In genomic region chr3:85074003-85074402, GRCh38 we compare ENCODE assay signal across 20 cellular contexts.
DNase-seq lines count a peak whose midpoint lies in the region; ATAC-seq, FAIRE-seq and TF ChIP-seq lines count a peak whose summit lies in the region.
"Had no signal": no experiment of that assay in that cellular context is flagged by ENCODE, and none has a peak within 500 bp of the region (broad histone marks: within the 10 kb centered on the region; RNA-seq: fewer than 3 reads in every experiment).

No MANE protein-coding gene starts in this region.

- POLR2A ChIA-PET in H1 (lab: Charles Lee; ENCODE audit: partially characterized antibody): no interaction called here

- no peak overlapping the region for H3K18ac ChIP-seq in H1 (ENCODE audit: extremely low read depth, low read length)
- no peak overlapping the region for H3K18ac ChIP-seq in neuronal stem cell (ENCODE audit: low read length)

- no peak overlapping the region for H2BK5ac ChIP-seq in H1 (ENCODE audit: low read depth, low read length)
- H2BK5ac ChIP-seq in neuronal stem cell (ENCODE audit: low read length): no peak overlapping the region

- H2BK15ac ChIP-seq in H1 (ENCODE audit: low read length) (no peak overlapping the region), neuronal stem cell (ENCODE audit: low read length) (no peak overlapping the region)

- no peak overlapping the region for H2AFZ ChIP-seq in H1 (ENCODE audit: low read length)
- H2AFZ ChIP-seq in neuronal stem cell (ENCODE audit: low read length): peak overlapping the region; percentile 61
- H2AFZ ChIP-seq: GM23248 had no signal

- H3K4ac ChIP-seq in H1 (replicated peaks; ENCODE audit: insufficient read length, low read depth, low read length): no peak overlapping the region
- H3K4ac ChIP-seq in neuronal stem cell (ENCODE audit: low read length): no peak overlapping the region

- TF ChIP-seq EP300 in H1 (IDR thresholded peaks at IDR 0.05; ENCODE audit: borderline replicate concordance in 1 of 2, low read depth in 2 of 2, low read length in 2 of 2): no peak

- no peak for TF ChIP-seq RAD21 in H1 (IDR thresholded peaks at IDR 0.05 in 1 of 2, conservative IDR thresholded peaks at IDR 0.05 in 1 of 2; ENCODE audit: low read depth in 2 of 2, low read length in 2 of 2)

- H3K79me1 ChIP-seq in H1 (ENCODE audit: low read depth, low read length) (no peaks in the 10 kb centered on the region), neuronal stem cell (ENCODE audit: low read depth, low read length) (no peaks in the 10 kb centered on the region)

- H3K79me2 ChIP-seq in H1 (ENCODE audit: control insufficient read depth in 1 of 2, insufficient read depth in 2 of 2, low read length in 2 of 2): no peaks in the 10 kb centered on the region

- CTCF ChIA-PET in H1 (lab: Charles Lee; ENCODE audit: partially characterized antibody): no interaction called here

- no peaks in the 10 kb centered on the region for H3K23me2 ChIP-seq in H1 (ENCODE audit: low read depth, low read length)

- no peak overlapping the region for H3K56ac ChIP-seq in H1 (replicated peaks; ENCODE audit: insufficient read length, low read depth, low read length)

- H2BK12ac ChIP-seq in H1 (ENCODE audit: low read depth, low read length) (no peak overlapping the region), neuronal stem cell (ENCODE audit: low read length) (no peak overlapping the region)

- no peak overlapping the region for H2BK20ac ChIP-seq in H1 (ENCODE audit: low read length)

- no peaks in the 10 kb centered on the region for H3K36me3 ChIP-seq in H1 (ENCODE audit: control insufficient read depth in 2 of 4, insufficient read depth in 4 of 4, low read length in 3 of 4)
- no peaks in the 10 kb centered on the region for H3K36me3 ChIP-seq in neuronal stem cell (replicated peaks in 1 of 2; ENCODE audit: control insufficient read depth in 2 of 2, insufficient read depth in 2 of 2, low read length in 2 of 2)

- no peak for TF ChIP-seq POLR2A in H1 (IDR thresholded peaks at IDR 0.05; ENCODE audit: control extremely low read depth in 1 of 2, low read depth in 2 of 2, low read length in 2 of 2)

- H2BK120ac ChIP-seq in H1 (replicated peaks; ENCODE audit: low read depth, low read length) (no peak overlapping the region), neuronal stem cell (ENCODE audit: low read depth, low read length) (no peak overlapping the region)

- DNase-seq in NCI-H510A treated with DMSO at 0.1 percent for 48 hours (lab: John Stamatoyannopoulos, UW) (peak; percentile 12), NCI-H510A (lab: John Stamatoyannopoulos, UW) (no peak), NCI-H1092 (lab: John Stamatoyannopoulos, UW) (peak; percentile 13), H1 (ENCODE audit: low read depth in 1 of 2, low spot score in 2 of 2) (no peak), neuronal stem cell (ENCODE audit: low spot score) (no peak), pons (ENCODE audit: low spot score) (no peak)
- DNase-seq: C1 segment of cervical spinal cord; Calu3; CD4-positive, alpha-beta memory T cell; COR-L47; DMS53; DMS79 treated with DMSO at 0.1 percent for 48 hours; GF-D8; GM23248; HCEC 1CT had no signal

- H3K9ac ChIP-seq in H1 (replicated peaks in 1 of 4; ENCODE audit: extremely low read depth in 1 of 4, low read depth in 3 of 4, low read length in 3 of 4): no peak overlapping the region
- H3K9ac ChIP-seq in neuronal stem cell (ENCODE audit: low read depth, low read length, poor library complexity): no peak overlapping the region
- H3K9ac ChIP-seq: GM23248 had no signal

- H3K23ac ChIP-seq in H1 (ENCODE audit: insufficient read length) (no peak overlapping the region), neuronal stem cell (ENCODE audit: low read depth, low read length, poor library complexity) (no peak overlapping the region)

- no peak overlapping the region for H3K4me2 ChIP-seq in H1 (ENCODE audit: insufficient read depth in 1 of 2, low read depth in 2 of 2, low read length in 2 of 2)
- H3K4me2 ChIP-seq in neuronal stem cell (ENCODE audit: insufficient read depth, low read length, poor library complexity, severe bottlenecking): no peak overlapping the region

- H3K14ac ChIP-seq in H1 (ENCODE audit: insufficient read length) (no peak overlapping the region), neuronal stem cell (ENCODE audit: low read length) (no peak overlapping the region)

- FAIRE-seq in H1 (lab: Jason Lieb, UNC): peak; percentile 70
- FAIRE-seq: GM12891, GM18507, H54 had no signal

- no peak for TF ChIP-seq CTCF in H1 (IDR thresholded peaks at IDR 0.05; ENCODE audit: control extremely low read depth in 1 of 3, insufficient read depth in 1 of 3, low read depth in 1 of 3, low read length in 3 of 3)

- no peaks in the 10 kb centered on the region for H3K27me3 ChIP-seq in H1 (replicated peaks in 1 of 4; ENCODE audit: control insufficient read depth in 3 of 4, extremely low read depth in 1 of 4, insufficient read depth in 3 of 4, low read length in 3 of 4)
- no peaks in the 10 kb centered on the region for H3K27me3 ChIP-seq in neuronal stem cell (ENCODE audit: control insufficient read depth in 3 of 3, insufficient read depth in 3 of 3, low read depth in 1 of 3, low read length in 3 of 3)

- H4K8ac ChIP-seq in H1 (ENCODE audit: extremely low read depth, insufficient read depth, low read length) (no peak overlapping the region), neuronal stem cell (ENCODE audit: low read depth, low read length) (no peak overlapping the region)

- H4K91ac ChIP-seq in H1 (replicated peaks; ENCODE audit: insufficient read length, low read length) (no peak overlapping the region), neuronal stem cell (ENCODE audit: low read depth, low read length, poor library complexity) (no peak overlapping the region)

- no peak overlapping the region for H4K5ac ChIP-seq in H1 (ENCODE audit: insufficient read length, low read depth, low read length)

- no peaks in the 10 kb centered on the region for H4K20me1 ChIP-seq in H1 (replicated peaks in 1 of 2; ENCODE audit: control insufficient read depth in 1 of 2, insufficient read depth in 2 of 2, low read length in 2 of 2)

- H3K9me3 ChIP-seq in H1 (ENCODE audit: insufficient read depth in 2 of 2, low read depth in 1 of 2, low read length in 1 of 2): no peaks in the 10 kb centered on the region
- H3K9me3 ChIP-seq in neuronal stem cell (replicated peaks in 1 of 2; ENCODE audit: control insufficient read depth in 2 of 2, insufficient read depth in 1 of 2, low read depth in 1 of 2, low read length in 2 of 2): no peaks in the 10 kb centered on the region

- H3K4me1 ChIP-seq in H1 (replicated peaks in 1 of 4; ENCODE audit: control insufficient read depth in 3 of 4, insufficient read depth in 4 of 4, low read length in 3 of 4): peaks cover 0 to 3% (median 0%) of the 10 kb centered on the region in 4 experiments; a peak in 2 of 7 replicates
- H3K4me1 ChIP-seq in neuronal stem cell (ENCODE audit: control insufficient read depth in 2 of 2, insufficient read depth in 1 of 2, low read depth in 1 of 2, low read length in 2 of 2): peaks cover 0 to 2% of the 10 kb centered on the region in 2 donors

- 85% methylated on average over 5 of the region's 5 CpGs; no CpG with 5 or more reads in 1 of the 2 experiments for WGBS in H1 (ENCODE audit: extremely low coverage in 1 of 2, insufficient coverage in 1 of 2, insufficient read length in 1 of 2, insufficient replicate concordance in 2 of 2, low coverage in 1 of 2, low lambda C conversion rate in 2 of 2, missing lambda C conversion rate in 1 of 2), 2 experiments
- no CpG with 5 or more reads among the region's 5 CpGs for WGBS in neuronal stem cell (ENCODE audit: extremely low coverage in 2 of 2, insufficient read length in 2 of 2, insufficient replicate concordance in 1 of 2), 2 donors

- no peak overlapping the region for H2AK5ac ChIP-seq in H1 (ENCODE audit: low read depth, low read length)
- H2AK5ac ChIP-seq in neuronal stem cell (ENCODE audit: low read depth, low read length): no peak overlapping the region

- no peak overlapping the region for H3K4me3 ChIP-seq in H1 (ENCODE audit: extremely low read depth in 1 of 4, insufficient read depth in 2 of 4, low read depth in 3 of 4, low read length in 4 of 4)
- no peak overlapping the region for H3K4me3 ChIP-seq in neuronal stem cell (ENCODE audit: low read length in 2 of 2)
- H3K4me3 ChIP-seq: GM23248 had no signal

- H3K27ac ChIP-seq in H1 (ENCODE audit: low read depth, low read length) (no peak overlapping the region), neuronal stem cell (replicated peaks; ENCODE audit: low read length) (no peak overlapping the region)
- H3K27ac ChIP-seq: GM23248 had no signal

- ATAC-seq in GM21576 (IDR thresholded peaks at IDR 0.05; ENCODE audit: unreplicated experiment) (no peak), HG03097 (IDR thresholded peaks at IDR 0.05; ENCODE audit: low FRiP score, unreplicated experiment) (no peak)

TF ChIP-seq in H1, 55 proteins besides CTCF, POLR2A, EP300 and RAD21:
- no peak for TF ChIP-seq TAF7 (optimal IDR thresholded peaks at IDR 0.05; ENCODE audit: borderline replicate concordance, low read depth, low read length)
- TF ChIP-seq POU5F1 (IDR thresholded peaks at IDR 0.05; ENCODE audit: low read depth, low read length): no peak
- no peak for TF ChIP-seq NANOG (IDR thresholded peaks at IDR 0.05; ENCODE audit: insufficient read depth, low read depth, low read length, poor library complexity, severe bottlenecking)
- TF ChIP-seq TEAD4 (IDR thresholded peaks at IDR 0.05; ENCODE audit: low read depth, low read length): no peak
- no peak for TF ChIP-seq CTBP2 (IDR thresholded peaks at IDR 0.05; ENCODE audit: borderline replicate concordance, insufficient read depth, insufficient read length, low read length)
- no peak for TF ChIP-seq CBX8 (IDR thresholded peaks at IDR 0.05; ENCODE audit: borderline replicate concordance, low read depth, low read length)
- no peak for TF ChIP-seq RFX5 (IDR thresholded peaks at IDR 0.05; ENCODE audit: borderline replicate concordance, low read depth, low read length)
- no peak for TF ChIP-seq FOSL1 (IDR thresholded peaks at IDR 0.05; ENCODE audit: insufficient read depth, low read depth, low read length)

Comparison
In these comparisons a context has a peak if more than half of its experiments do, and no peak if none do; other contexts are left out.
1. DNase-seq: peak in NCI-H510A treated with DMSO at 0.1 percent for 48 hours (single experiment) and NCI-H1092 (single experiment); none in NCI-H510A (single experiment), H1 (0 of 2), neuronal stem cell (single experiment) and pons (single experiment).